In genomic region chr2:70596739-70597138, GRCh38 we compare ENCODE assay signal across 11 cellular contexts. TPM values are rescaled to one million over a fixed set of nuclear protein-coding genes. Genes with fewer than 3 reads are reported as not detected.
DNase-seq lines count a peak whose midpoint lies in the region; ATAC-seq and TF ChIP-seq lines count a peak whose summit lies in the region.
"Had no signal": no experiment of that assay in that cellular context is flagged by ENCODE, and none has a peak within 500 bp of the region (broad histone marks: within the 10 kb centered on the region; RNA-seq: fewer than 3 reads in every experiment).

No MANE protein-coding gene starts in this region.

- H3K36me3 Mint-ChIP-seq in activated CD4-positive, alpha-beta T cell treated with anti-CD3 and anti-CD28 coated beads, Interleukin-2, amount 10 ng/mL, durations not matched to agents 24 days and 14 days (ENCODE audit: low read depth), result no peaks in the 10 kb centered on the region
- no peaks in the 10 kb centered on the region for H3K36me3 Mint-ChIP-seq in activated CD4-positive, alpha-beta T cell treated with anti-CD3 and anti-CD28 coated beads for 36 hours (ENCODE audit: low read depth)
- H3K36me3 Mint-ChIP-seq in chondrocyte (ENCODE audit: low read depth), result no peaks in the 10 kb centered on the region

- H3K4me3 Mint-ChIP-seq in activated CD4-positive, alpha-beta T cell treated with anti-CD3 and anti-CD28 coated beads, Interleukin-2, amount 10 ng/mL, durations not matched to agents 24 days and 14 days, result no peak overlapping the region
- no peak overlapping the region for H3K4me3 Mint-ChIP-seq in activated CD4-positive, alpha-beta T cell treated with anti-CD3 and anti-CD28 coated beads for 36 hours
- no peak overlapping the region for H3K4me3 Mint-ChIP-seq in chondrocyte (ENCODE audit: unreplicated experiment)

- no peaks in the 10 kb centered on the region for H3K27me3 ChIP-seq in H7 (ENCODE audit: control insufficient read depth, insufficient read depth, low read length)

- H3K4me1 Mint-ChIP-seq in activated CD4-positive, alpha-beta T cell treated with anti-CD3 and anti-CD28 coated beads, Interleukin-2, amount 10 ng/mL, durations not matched to agents 24 days and 14 days, result peaks cover 2% of the 10 kb centered on the region
- H3K4me1 Mint-ChIP-seq in activated CD4-positive, alpha-beta T cell treated with anti-CD3 and anti-CD28 coated beads for 36 hours, result no peaks in the 10 kb centered on the region
- H3K4me1 Mint-ChIP-seq in chondrocyte (ENCODE audit: low read depth), result no peaks in the 10 kb centered on the region

- no peak for ATAC-seq in activated CD4-positive, alpha-beta T cell treated with anti-CD3 and anti-CD28 coated beads for 36 hours
- ATAC-seq in GM19328 (IDR thresholded peaks at IDR 0.05; ENCODE audit: unreplicated experiment) (no peak), HG03108 (IDR thresholded peaks at IDR 0.05; ENCODE audit: unreplicated experiment) (no peak)

- no peak overlapping the region for H3K4me3 ChIP-seq in skeletal muscle cell (ENCODE audit: low read depth, low read length)
- no peak overlapping the region for H3K4me3 ChIP-seq in H7 (ENCODE audit: insufficient read depth, low read depth, low read length)

- peaks cover 11% of the 10 kb centered on the region for H3K27me3 Mint-ChIP-seq in activated CD4-positive, alpha-beta T cell treated with anti-CD3 and anti-CD28 coated beads, Interleukin-2, amount 10 ng/mL, durations not matched to agents 24 days and 14 days
- H3K27me3 Mint-ChIP-seq in activated CD4-positive, alpha-beta T cell treated with anti-CD3 and anti-CD28 coated beads for 36 hours, result peaks cover 2% of the 10 kb centered on the region
- peaks cover 4% of the 10 kb centered on the region for H3K27me3 Mint-ChIP-seq in chondrocyte (ENCODE audit: low read depth)

- intact Hi-C loops in activated CD4-positive, alpha-beta T cell treated with anti-CD3 and anti-CD28 coated beads, Interleukin-2, amount 10 ng/mL, durations not matched to agents 24 days and 14 days (cut with micrococcal nuclease), result no loop called here
- intact Hi-C loops in activated CD4-positive, alpha-beta T cell treated with anti-CD3 and anti-CD28 coated beads for 36 hours (cut with DNase I, micrococcal nuclease), result no loop called here

- POLR2A ChIA-PET in activated CD4-positive, alpha-beta T cell treated with anti-CD3 and anti-CD28 coated beads for 36 hours (lab: Charles Lee), result no interaction called here

- TF ChIP-seq CTCF in chondrocyte (IDR thresholded peaks at IDR 0.05), result no peak

- H3K27ac Mint-ChIP-seq in activated CD4-positive, alpha-beta T cell treated with anti-CD3 and anti-CD28 coated beads, Interleukin-2, amount 10 ng/mL, durations not matched to agents 24 days and 14 days, result no peak overlapping the region
- H3K27ac Mint-ChIP-seq in activated CD4-positive, alpha-beta T cell treated with anti-CD3 and anti-CD28 coated beads for 36 hours, result no peak overlapping the region
- peak overlapping the region; percentile 45 for H3K27ac Mint-ChIP-seq in chondrocyte (ENCODE audit: unreplicated experiment)

- CTCF ChIA-PET in activated CD4-positive, alpha-beta T cell treated with anti-CD3 and anti-CD28 coated beads for 36 hours (lab: Charles Lee), result interaction anchor here (0.6 to 1.6 kb wide), 2 partner anchors 21 to 118 kb away, joined by 4 read pairs; no protein-coding TSS in a partner anchor

- H3K9me3 Mint-ChIP-seq in activated CD4-positive, alpha-beta T cell treated with anti-CD3 and anti-CD28 coated beads, Interleukin-2, amount 10 ng/mL, durations not matched to agents 24 days and 14 days, result no peaks in the 10 kb centered on the region
- no peaks in the 10 kb centered on the region for H3K9me3 Mint-ChIP-seq in activated CD4-positive, alpha-beta T cell treated with anti-CD3 and anti-CD28 coated beads for 36 hours (ENCODE audit: low read depth)
- H3K9me3 Mint-ChIP-seq in chondrocyte (ENCODE audit: low read depth), result peaks cover 12% of the 10 kb centered on the region

- peak; percentile 46 for DNase-seq in activated CD4-positive, alpha-beta T cell treated with anti-CD3 and anti-CD28 coated beads, Interleukin-2, amount 10 ng/mL, durations not matched to agents 24 days and 14 days
- DNase-seq in activated CD4-positive, alpha-beta T cell treated with anti-CD3 and anti-CD28 coated beads for 36 hours, result no peak
- DNase-seq in M059J (ENCODE audit: low read depth), result peak; percentile 97
- DNase-seq in chondrocyte (ENCODE audit: low spot score), result no peak
- peak; percentile 19 for DNase-seq in skeletal muscle cell (ENCODE audit: low read depth)
- DNase-seq in H7, result no peak
- DNase-seq: activated CD4-positive, alpha-beta T cell treated with anti-CD3 and anti-CD28 coated beads for 4 hours; amniotic stem cell had no signal

- no peaks in the 10 kb centered on the region for H3K36me3 ChIP-seq in H7 (replicated peaks; ENCODE audit: control insufficient read depth, insufficient read depth, low read length)

RNA-seq across cellular contexts. Expression of gene TGFA, which starts 43.1 kb away (rescaled TPM):
- total RNA-seq in activated CD4-positive, alpha-beta T cell treated with anti-CD3 and anti-CD28 coated beads, Interleukin-2, amount 10 ng/mL, durations not matched to agents 24 days and 14 days, result not detected in 2 replicates
- under 1 TPM; 0.07 to 0.18 TPM for total RNA-seq in activated CD4-positive, alpha-beta T cell treated with anti-CD3 and anti-CD28 coated beads for 36 hours
- total RNA-seq in M059J (2014; rRNA removed; shearing (Covaris generic)), result 8.1 and 9.3 TPM in 2 replicates
- 0.21 to 0.25 TPM in 2 of 3 replicates, not detected in the other for total RNA-seq in chondrocyte
- total RNA-seq in H7 (2014; rRNA removed; shearing (Covaris generic)), result 0.87 and 1.3 TPM in 2 replicates
- total RNA-seq: fibroblast of villous mesenchyme had no signal

Comparison
In these comparisons a context has a peak if more than half of its experiments do, and no peak if none do; other contexts are left out.
1. DNase-seq: peak in activated CD4-positive, alpha-beta T cell treated with anti-CD3 and anti-CD28 coated beads, Interleukin-2, amount 10 ng/mL, durations not matched to agents 24 days and 14 days (single experiment), M059J (single experiment) and skeletal muscle cell (single experiment); none in activated CD4-positive, alpha-beta T cell treated with anti-CD3 and anti-CD28 coated beads for 36 hours (single experiment), chondrocyte (single experiment) and H7 (single experiment).